9 cellular contexts compared by ENCODE assay signal in the genomic region with DNA sequence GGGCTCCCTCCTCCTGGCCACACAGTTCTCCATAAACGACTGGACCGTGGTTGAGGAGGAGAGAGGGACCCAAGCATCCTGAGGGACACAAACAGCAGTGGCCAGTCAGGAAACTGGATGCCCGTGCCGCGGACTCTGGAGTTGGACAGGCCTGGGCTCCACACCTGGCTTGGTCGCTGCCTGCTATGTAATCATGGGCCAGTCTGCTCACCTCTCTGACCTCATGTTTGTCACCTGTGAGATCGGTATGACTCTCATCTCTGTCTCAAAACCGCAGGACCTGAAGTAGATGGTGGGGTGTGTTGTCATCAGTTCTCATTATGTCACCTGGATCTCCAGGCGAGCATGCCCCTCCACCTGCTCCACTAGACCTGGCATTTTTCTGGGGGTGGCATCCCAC. TPM values are rescaled to one million over a fixed set of nuclear protein-coding genes. Genes with fewer than 3 reads are reported as not detected.
DNase-seq lines count a peak whose midpoint lies in the region; ATAC-seq, FAIRE-seq and TF ChIP-seq lines count a peak whose summit lies in the region.
"Had no signal": no experiment of that assay in that cellular context is flagged by ENCODE, and none has a peak within 500 bp of the region (broad histone marks: within the 10 kb centered on the region; RNA-seq: fewer than 3 reads in every experiment).

No MANE protein-coding gene starts in this region.

- TF ChIP-seq CTCF in Panc1 (IDR thresholded peaks at IDR 0.05): no peak
- no peak for TF ChIP-seq CTCF in stomach (IDR thresholded peaks at IDR 0.05)
- no peak for TF ChIP-seq CTCF in GM13976 (IDR thresholded peaks at IDR 0.05; ENCODE audit: borderline replicate concordance, control extremely low read depth, extremely low read depth, insufficient read depth, missing control alignments)

- H3K9me3 ChIP-seq in Panc1 (ENCODE audit: control insufficient read depth, insufficient read depth, low read depth, low read length) (no peaks in the 10 kb centered on the region), stomach (no peaks in the 10 kb centered on the region)

- CTCF ChIA-PET in Panc1 (lab: Charles Lee): no interaction called here

- TF ChIP-seq EP300 in stomach (IDR thresholded peaks at IDR 0.05): no peak

- H3K4me1 ChIP-seq in Panc1 (ENCODE audit: control insufficient read depth, insufficient read depth, low read length) (peaks cover 96% of the 10 kb centered on the region), stomach (peaks cover 87 to 100% (median 98%) of the 10 kb centered on the region in 4 donors)

- H3K27ac ChIP-seq in Panc1 (ENCODE audit: low read length) (peak overlapping the region; percentile 99), layer of hippocampus (ENCODE audit: low read depth, low read length) (peak overlapping the region; percentile 48), stomach (peak overlapping the region in 4 of 5 donors; percentile 90 to 95 (median 94))

- no peak for TF ChIP-seq POLR2A in stomach (IDR thresholded peaks at IDR 0.05)

- intact Hi-C loops in Panc1 (cut with micrococcal nuclease; ENCODE audit: unreplicated experiment): no loop called here
- intact Hi-C loops in stomach (cut with DNase I; ENCODE audit: low total_unique reads): no loop called here

- H3K36me3 ChIP-seq in Panc1 (ENCODE audit: control insufficient read depth, insufficient read depth, low read length): no peaks in the 10 kb centered on the region
- peaks cover 0 to 3% (median 0%) of the 10 kb centered on the region in 4 donors for H3K36me3 ChIP-seq in stomach

- in situ Hi-C loops in Panc1 (cut with HindIII; ENCODE audit: low pct_unique_long_range_greater_than_20kb, low sequenced_read_pairs): no loop called here
- in situ Hi-C loops in GM13976 (cut with MboI; ENCODE audit: low sequenced_read_pairs, unreplicated experiment): no loop called here

- no peak for DNase-seq in GM18507 (ENCODE audit: extremely low spot score, insufficient read length, low read depth)
- no peak for DNase-seq in Panc1 (ENCODE audit: low read depth, low spot score)
- DNase-seq in stomach: no peak
- no peak for DNase-seq in GM13976 (ENCODE audit: low spot score)
- DNase-seq: NCI-H524 treated with DMSO at 0.1 percent for 48 hours, SIG-M5 had no signal

- POLR2A ChIA-PET in Panc1 (lab: Charles Lee): no interaction called here

- ATAC-seq in Panc1: no peak
- no peak for ATAC-seq in HG03571 (IDR thresholded peaks at IDR 0.05; ENCODE audit: unreplicated experiment)
- no peak for ATAC-seq in HG02884 (IDR thresholded peaks at IDR 0.05; ENCODE audit: unreplicated experiment)

- FAIRE-seq in GM18507 (lab: Jason Lieb, UNC): peak; percentile 26

- WGBS in stomach, 5 donors: 53 to 72% (median 71%) methylated on average over 9 of the region's 9 CpGs

- BruUV-seq in Panc1 (replicated peaks; lab: Mats Ljungman, UMichigan): TSS peak; percentile 21

- H3K27me3 ChIP-seq in Panc1 (ENCODE audit: control insufficient read depth, insufficient read depth, low read length) (no peaks in the 10 kb centered on the region), layer of hippocampus (ENCODE audit: control insufficient read depth, insufficient read depth, low read length) (no peaks in the 10 kb centered on the region), stomach (no peaks in the 10 kb centered on the region)

- no peak overlapping the region for H3K4me3 ChIP-seq in Panc1 (ENCODE audit: low read depth in 2 of 2, low read length in 2 of 2)
- no peak overlapping the region for H3K4me3 ChIP-seq in stomach

RNA-seq across cellular contexts. Expression of a gene that starts 14.5 kb away (rescaled TPM):
- total RNA-seq in Panc1 (2021; ENCODE audit: unreplicated experiment) (85.0 TPM), stomach (100 to 1,000 TPM in 1 of 5 donors, 10 to 100 TPM in 4; 25.9 to 101 (median 32.7) TPM)
- polyA plus RNA-seq in Panc1 (2012; ENCODE audit: insufficient read length): 151 TPM
- 10 to 100 TPM; 18.3 to 26.3 (median 22.2) TPM for polyA plus RNA-seq in stomach

Comparison
In these comparisons a context has a peak if more than half of its experiments do, and no peak if none do; other contexts are left out.
1. H3K27ac ChIP-seq: peak in every context shown above with its lines; median percentile 99 in Panc1; 94 in stomach; 48 in layer of hippocampus.